ENCODE assay signal across 11 cellular contexts in the genomic region with DNA sequence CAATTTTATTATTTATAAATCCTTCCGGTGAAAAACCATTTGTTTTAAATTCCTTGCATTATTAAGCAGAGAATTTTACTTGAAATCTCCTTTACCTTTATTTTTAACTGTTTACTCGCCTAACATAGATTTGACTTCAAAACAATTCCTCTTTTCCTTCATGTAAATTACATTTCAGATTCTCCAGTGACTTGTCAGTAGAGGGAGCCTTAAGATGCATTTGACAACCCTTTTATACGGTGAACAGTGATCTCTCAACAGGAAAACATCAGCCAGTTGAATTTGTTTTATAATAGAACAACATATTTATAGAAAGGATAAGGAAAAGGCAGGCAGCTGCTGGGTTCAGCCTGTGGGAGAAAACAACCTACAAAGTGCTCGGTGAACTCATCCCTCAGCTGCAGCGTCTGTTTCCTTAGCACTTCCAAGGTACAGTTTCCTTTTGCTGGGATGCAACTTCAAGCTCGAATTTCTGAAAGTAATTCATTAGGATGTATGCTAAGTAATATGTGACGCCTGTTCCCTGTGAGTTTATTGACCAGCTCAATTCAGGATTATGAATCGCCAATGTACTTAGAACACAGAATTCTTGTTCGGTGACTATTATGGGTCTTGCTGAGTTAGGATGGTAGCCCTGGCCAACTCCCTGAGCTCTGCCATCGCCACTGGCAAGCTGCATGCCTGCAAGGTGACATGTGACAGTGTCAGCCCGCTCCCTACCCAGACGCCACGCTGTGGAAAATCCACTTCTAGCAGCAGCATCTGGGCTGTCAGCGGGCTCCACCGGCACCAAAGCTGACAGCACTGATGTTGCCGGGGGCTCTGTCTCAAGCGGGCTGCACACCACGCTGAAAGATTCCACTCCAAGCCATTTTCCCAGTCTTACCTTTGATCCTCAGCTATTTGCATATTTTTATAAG.
A peak's percentile ranks its signal among the peaks of the same experiment; 100 is the strongest.
DNase-seq lines count a peak whose midpoint lies in the region; ATAC-seq and TF ChIP-seq lines count a peak whose summit lies in the region.
"Had no signal": no experiment of that assay in that cellular context is flagged by ENCODE, and none has a peak within 500 bp of the region (broad histone marks: within the 10 kb centered on the region; RNA-seq: fewer than 3 reads in every experiment).

No MANE protein-coding gene starts in this region.

- DNase-seq in DMS79 treated with DMSO at 0.1 percent for 48 hours (lab: John Stamatoyannopoulos, UW): peak; percentile 5
- no peak for DNase-seq in DMS79 (lab: John Stamatoyannopoulos, UW)
- DNase-seq in NCI-H526 (lab: John Stamatoyannopoulos, UW): peak; percentile 54 to 63
- no peak for DNase-seq in psoas muscle
- no peak for DNase-seq in thyroid gland
- DNase-seq in kidney tubule cell (ENCODE audit: low spot score): no peak
- DNase-seq: effector CD4-positive, alpha-beta T cell; T-helper 2 cell had no signal

- peak overlapping the region; percentile 28 for H3K4me3 ChIP-seq in endocrine pancreas (ENCODE audit: control insufficient read depth, insufficient read depth, low read length)
- H3K4me3 ChIP-seq in psoas muscle: no peak overlapping the region
- no peak overlapping the region for H3K4me3 ChIP-seq in thyroid gland (replicated peaks in 1 of 3)

- peak in 1 of 4 donors; percentile 35 for ATAC-seq in psoas muscle
- no peak for ATAC-seq in GM18870 (IDR thresholded peaks at IDR 0.05; ENCODE audit: unreplicated experiment)
- ATAC-seq: sciatic nerve had no signal

- intact Hi-C loops in psoas muscle (cut with DNase I) (no loop called here), thyroid gland (cut with DNase I) (no loop called here)

- H3K9me3 ChIP-seq in endocrine pancreas (ENCODE audit: control insufficient read depth, low read length) (no peaks in the 10 kb centered on the region), psoas muscle (no peaks in the 10 kb centered on the region), thyroid gland (no peaks in the 10 kb centered on the region)

- TF ChIP-seq CTCF in psoas muscle (IDR thresholded peaks at IDR 0.05) (peak; percentile 14), thyroid gland (IDR thresholded peaks at IDR 0.05) (peak in 1 of 6 experiments; percentile 19)

- no peaks in the 10 kb centered on the region for H3K4me1 ChIP-seq in endocrine pancreas (ENCODE audit: control insufficient read depth, insufficient read depth, low read length)
- H3K4me1 ChIP-seq in psoas muscle: no peaks in the 10 kb centered on the region
- peaks cover 0 to 4% of the 10 kb centered on the region in 2 donors for H3K4me1 ChIP-seq in thyroid gland

- 48 to 52% (median 51%) methylated on average over 18 of the region's 18 CpGs for WGBS in psoas muscle, 3 donors
- 77 to 78% methylated on average over 16 to 18 of the region's 18 CpGs for WGBS in thyroid gland, 2 donors

- H3K36me3 ChIP-seq in endocrine pancreas (ENCODE audit: control insufficient read depth, insufficient read depth, low read length) (no peaks in the 10 kb centered on the region), psoas muscle (ENCODE audit: insufficient read depth in 1 of 2, low read depth in 1 of 2) (no peaks in the 10 kb centered on the region), thyroid gland (no peaks in the 10 kb centered on the region)

- TF ChIP-seq POLR2A in thyroid gland (IDR thresholded peaks at IDR 0.05): no peak

- H3K27me3 ChIP-seq in endocrine pancreas (ENCODE audit: control insufficient read depth, insufficient read depth, low read length) (no peaks in the 10 kb centered on the region), psoas muscle (ENCODE audit: insufficient read depth in 3 of 3, low read length in 2 of 3) (no peaks in the 10 kb centered on the region), thyroid gland (no peaks in the 10 kb centered on the region)

- H3K27ac ChIP-seq in psoas muscle: no peak overlapping the region
- H3K27ac ChIP-seq in thyroid gland: no peak overlapping the region

- H3K9ac ChIP-seq in endocrine pancreas (ENCODE audit: control insufficient read depth, insufficient read depth, low read length): no peak overlapping the region

Comparison
In these comparisons a context has a peak if more than half of its experiments do, and no peak if none do; other contexts are left out.
1. DNase-seq: peak in DMS79 treated with DMSO at 0.1 percent for 48 hours (single experiment) and NCI-H526 (2 of 2); none in DMS79 (single experiment), psoas muscle (0 of 2), thyroid gland (0 of 2) and kidney tubule cell (single experiment).